16 cellular contexts compared by ENCODE assay signal in the genomic region with DNA sequence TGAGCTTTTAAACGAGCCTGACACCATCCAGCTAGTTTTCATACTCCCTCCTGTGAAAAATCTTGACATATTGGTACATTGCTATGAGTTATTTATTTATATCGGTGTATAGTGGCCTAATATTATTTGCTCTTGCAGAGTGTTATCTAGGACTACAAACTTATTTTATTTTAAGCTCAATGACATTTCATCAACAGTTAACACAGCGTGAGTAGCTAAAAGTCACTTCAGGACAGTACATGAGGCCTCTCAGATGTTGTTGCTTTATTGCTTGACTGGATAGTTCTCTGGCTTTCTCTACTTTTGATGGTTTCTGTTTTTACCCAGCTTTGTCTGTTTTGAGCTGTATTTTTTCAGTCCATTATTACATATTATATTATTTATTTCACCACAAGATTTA.
DNase-seq lines count a peak whose midpoint lies in the region; ATAC-seq and TF ChIP-seq lines count a peak whose summit lies in the region.
"Had no signal": no experiment of that assay in that cellular context is flagged by ENCODE, and none has a peak within 500 bp of the region (broad histone marks: within the 10 kb centered on the region; RNA-seq: fewer than 3 reads in every experiment).

No MANE protein-coding gene starts in this region.

- WGBS in heart left ventricle, 4 donors, result 43 to 56% (median 46%) methylated on average over 3 of the region's 3 CpGs

- peak; percentile 55 to 71 (median 59) for ATAC-seq in heart left ventricle
- ATAC-seq in GM21825 (IDR thresholded peaks at IDR 0.05; ENCODE audit: unreplicated experiment), result no peak

- no peaks in the 10 kb centered on the region for H3K27me3 Mint-ChIP-seq in activated CD4-positive, alpha-beta memory T cell treated with anti-CD3 and anti-CD28 coated beads for 36 hours
- H3K27me3 Mint-ChIP-seq in activated CD4-positive, alpha-beta memory T cell treated with anti-CD3 and anti-CD28 coated beads, Interleukin-2, amount 10 ng/mL, durations not matched to agents 7 days and 5 days, result no peaks in the 10 kb centered on the region
- H3K27me3 Mint-ChIP-seq in activated T-helper 1 cell treated with anti-CD3 and anti-CD28 coated beads, Interleukin-12 subunit alpha, Interleukin-12 subunit beta, Interleukin-2, Interleukin-4 antibody, amounts not matched to agents 30 ng/mL and 10 ng/mL and 1 ng/mL, durations not matched to agents 14 hours and 24 hours and 36 hours (ENCODE audit: insufficient read depth), result no peaks in the 10 kb centered on the region
- peaks cover 2% of the 10 kb centered on the region for H3K27me3 Mint-ChIP-seq in neural progenitor cell (ENCODE audit: insufficient read depth, low read depth)

- H3K4me2 ChIP-seq in neural progenitor cell, result no peak overlapping the region

- H3K4me3 ChIP-seq in heart left ventricle (no peak overlapping the region), neural progenitor cell (no peak overlapping the region)
- H3K4me3 ChIP-seq: MG63, PC-9 had no signal

- POLR2A ChIA-PET in activated CD4-positive, alpha-beta memory T cell treated with anti-CD3 and anti-CD28 coated beads for 36 hours (lab: Charles Lee), result interaction anchor here (1.2 to 1.9 kb wide), 2 partner anchors 9 to 173 kb away, joined by 5 to 12 read pairs; a partner anchor contains a TSS
- POLR2A ChIA-PET in activated CD4-positive, alpha-beta memory T cell treated with anti-CD3 and anti-CD28 coated beads, Interleukin-2, amount 10 ng/mL, durations not matched to agents 7 days and 5 days (lab: Charles Lee), result interaction anchor here (0.9 to 8.6 kb wide), 5 partner anchors 9 to 196 kb away, joined by 3 to 110 read pairs (median 13); a partner anchor contains a TSS

- peaks cover under 1% of the 10 kb centered on the region for H3K36me3 Mint-ChIP-seq in activated CD4-positive, alpha-beta memory T cell treated with anti-CD3 and anti-CD28 coated beads for 36 hours
- no peaks in the 10 kb centered on the region for H3K36me3 Mint-ChIP-seq in activated CD4-positive, alpha-beta memory T cell treated with anti-CD3 and anti-CD28 coated beads, Interleukin-2, amount 10 ng/mL, durations not matched to agents 7 days and 5 days (ENCODE audit: low read depth)
- H3K36me3 Mint-ChIP-seq in activated T-helper 1 cell treated with anti-CD3 and anti-CD28 coated beads, Interleukin-12 subunit alpha, Interleukin-12 subunit beta, Interleukin-2, Interleukin-4 antibody, amounts not matched to agents 30 ng/mL and 10 ng/mL and 1 ng/mL, durations not matched to agents 14 hours and 24 hours and 36 hours (ENCODE audit: low read depth), result no peaks in the 10 kb centered on the region
- no peaks in the 10 kb centered on the region for H3K36me3 Mint-ChIP-seq in neural progenitor cell
- H3K36me3 Mint-ChIP-seq: CD14-positive monocyte had no signal

- CTCF ChIA-PET in activated CD4-positive, alpha-beta memory T cell treated with anti-CD3 and anti-CD28 coated beads for 36 hours (lab: Charles Lee), result interaction anchor here (1.1 to 2.3 kb wide), 4 partner anchors 116 to 292 kb away, joined by 3 to 8 read pairs (median 6); no protein-coding TSS in a partner anchor
- CTCF ChIA-PET in activated CD4-positive, alpha-beta memory T cell treated with anti-CD3 and anti-CD28 coated beads, Interleukin-2, amount 10 ng/mL, durations not matched to agents 7 days and 5 days (lab: Charles Lee), result interaction anchor here (1.0 to 1.6 kb wide), 3 partner anchors 9 to 195 kb away, joined by 3 to 4 read pairs (median 3); no protein-coding TSS in a partner anchor

- H3K4me1 ChIP-seq in heart left ventricle (peaks cover 2 to 58% (median 37%) of the 10 kb centered on the region in 12 donors), neural progenitor cell (peaks cover 26% of the 10 kb centered on the region)

- no peaks in the 10 kb centered on the region for H3K9me3 Mint-ChIP-seq in activated CD4-positive, alpha-beta memory T cell treated with anti-CD3 and anti-CD28 coated beads for 36 hours
- no peaks in the 10 kb centered on the region for H3K9me3 Mint-ChIP-seq in activated CD4-positive, alpha-beta memory T cell treated with anti-CD3 and anti-CD28 coated beads, Interleukin-2, amount 10 ng/mL, durations not matched to agents 7 days and 5 days
- H3K9me3 Mint-ChIP-seq in activated T-helper 1 cell treated with anti-CD3 and anti-CD28 coated beads, Interleukin-12 subunit alpha, Interleukin-12 subunit beta, Interleukin-2, Interleukin-4 antibody, amounts not matched to agents 30 ng/mL and 10 ng/mL and 1 ng/mL, durations not matched to agents 14 hours and 24 hours and 36 hours, result no peaks in the 10 kb centered on the region
- peaks cover 1% of the 10 kb centered on the region for H3K9me3 Mint-ChIP-seq in neural progenitor cell
- H3K9me3 Mint-ChIP-seq: CD14-positive monocyte had no signal

- DNase-seq in activated CD4-positive, alpha-beta memory T cell treated with anti-CD3 and anti-CD28 coated beads for 36 hours, result no peak
- DNase-seq in activated CD4-positive, alpha-beta memory T cell treated with anti-CD3 and anti-CD28 coated beads, Interleukin-2, amount 10 ng/mL, durations not matched to agents 7 days and 5 days, result no peak
- DNase-seq in activated T-helper 1 cell treated with anti-CD3 and anti-CD28 coated beads, Interleukin-12 subunit alpha, Interleukin-12 subunit beta, Interleukin-2, Interleukin-4 antibody, amounts not matched to agents 30 ng/mL and 10 ng/mL and 1 ng/mL, durations not matched to agents 14 hours and 24 hours and 36 hours (ENCODE audit: low spot score), result no peak
- DNase-seq in heart left ventricle, result no peak
- no peak for DNase-seq in neural progenitor cell (ENCODE audit: low spot score)
- DNase-seq in activated naive CD4-positive, alpha-beta T cell treated with Interleukin-2 at 50 U/mL for 16 hours, result no peak
- no peak for DNase-seq in SKM-1 treated with dmso at 0.1 percent for 144 hours (lab: John Stamatoyannopoulos, UW; ENCODE audit: unreplicated experiment)
- DNase-seq: COR-L47, DMS153, EL, NCI-H1105, NCI-H187, PC-9 had no signal

- no peaks in the 10 kb centered on the region for H3K79me2 ChIP-seq in neural progenitor cell (ENCODE audit: low read depth)

- H2AFZ ChIP-seq in neural progenitor cell (replicated peaks), result no peak overlapping the region
- H2AFZ ChIP-seq: PC-9 had no signal

- H3K27ac Mint-ChIP-seq in activated CD4-positive, alpha-beta memory T cell treated with anti-CD3 and anti-CD28 coated beads for 36 hours, result peak overlapping the region; percentile 96
- H3K27ac Mint-ChIP-seq in activated CD4-positive, alpha-beta memory T cell treated with anti-CD3 and anti-CD28 coated beads, Interleukin-2, amount 10 ng/mL, durations not matched to agents 7 days and 5 days, result no peak overlapping the region
- H3K27ac Mint-ChIP-seq in activated T-helper 1 cell treated with anti-CD3 and anti-CD28 coated beads, Interleukin-12 subunit alpha, Interleukin-12 subunit beta, Interleukin-2, Interleukin-4 antibody, amounts not matched to agents 30 ng/mL and 10 ng/mL and 1 ng/mL, durations not matched to agents 14 hours and 24 hours and 36 hours, result peak overlapping the region; percentile 84
- H3K27ac Mint-ChIP-seq in neural progenitor cell, result peak overlapping the region; percentile 14
- H3K27ac Mint-ChIP-seq: CD14-positive monocyte had no signal

- H3K9ac ChIP-seq in neural progenitor cell, result no peak overlapping the region

- TF ChIP-seq CTCF in heart left ventricle (IDR thresholded peaks at IDR 0.05) (no peak), neural progenitor cell (IDR thresholded peaks at IDR 0.05) (no peak)

- H3K27ac ChIP-seq in heart left ventricle (peak overlapping the region; percentile 29 to 96 (median 82)), neural progenitor cell (no peak overlapping the region)

- H3K4me1 Mint-ChIP-seq in activated CD4-positive, alpha-beta memory T cell treated with anti-CD3 and anti-CD28 coated beads for 36 hours (ENCODE audit: low read depth), result peaks cover 47% of the 10 kb centered on the region
- peaks cover 44% of the 10 kb centered on the region for H3K4me1 Mint-ChIP-seq in activated CD4-positive, alpha-beta memory T cell treated with anti-CD3 and anti-CD28 coated beads, Interleukin-2, amount 10 ng/mL, durations not matched to agents 7 days and 5 days
- peaks cover 49% of the 10 kb centered on the region for H3K4me1 Mint-ChIP-seq in activated T-helper 1 cell treated with anti-CD3 and anti-CD28 coated beads, Interleukin-12 subunit alpha, Interleukin-12 subunit beta, Interleukin-2, Interleukin-4 antibody, amounts not matched to agents 30 ng/mL and 10 ng/mL and 1 ng/mL, durations not matched to agents 14 hours and 24 hours and 36 hours (ENCODE audit: low read depth)
- H3K4me1 Mint-ChIP-seq in neural progenitor cell, result peaks cover 57% of the 10 kb centered on the region

- H3K36me3 ChIP-seq in heart left ventricle, result no peaks in the 10 kb centered on the region
- no peaks in the 10 kb centered on the region for H3K36me3 ChIP-seq in neural progenitor cell
- H3K36me3 ChIP-seq: MG63 had no signal

- H4K20me1 ChIP-seq in neural progenitor cell (ENCODE audit: low read depth), result no peaks in the 10 kb centered on the region

- H3K9me3 ChIP-seq in heart left ventricle (no peaks in the 10 kb centered on the region), neural progenitor cell (ENCODE audit: low read depth) (no peaks in the 10 kb centered on the region)
- H3K9me3 ChIP-seq: MG63 had no signal

- intact Hi-C loops in activated CD4-positive, alpha-beta memory T cell treated with anti-CD3 and anti-CD28 coated beads for 36 hours (cut with micrococcal nuclease), result loop anchor here (10.0 kb wide), 3 partner anchors 286 to 544 kb away; a partner anchor contains a TSS
- intact Hi-C loops in activated T-helper 1 cell treated with anti-CD3 and anti-CD28 coated beads, Interleukin-12 subunit alpha, Interleukin-12 subunit beta, Interleukin-2, Interleukin-4 antibody, amounts not matched to agents 30 ng/mL and 10 ng/mL and 1 ng/mL, durations not matched to agents 14 hours and 24 hours and 36 hours (cut with micrococcal nuclease), result loop anchor here (10.0 kb wide), 1 partner anchor 286 kb away; a partner anchor contains a TSS
- intact Hi-C loops in heart left ventricle (cut with DNase I), result loop anchor here in 7 of 10 donors (5.0 to 10.0 kb wide), 7 partner anchors 136 to 534 kb away; a partner anchor contains a TSS

- no peaks in the 10 kb centered on the region for H3K27me3 ChIP-seq in heart left ventricle
- H3K27me3 ChIP-seq in neural progenitor cell, result peaks cover 13% of the 10 kb centered on the region
- H3K27me3 ChIP-seq: MG63 had no signal

- TF ChIP-seq POLR2A in heart left ventricle (IDR thresholded peaks at IDR 0.05), result no peak

- H3K4me3 Mint-ChIP-seq in activated CD4-positive, alpha-beta memory T cell treated with anti-CD3 and anti-CD28 coated beads for 36 hours, result no peak overlapping the region
- H3K4me3 Mint-ChIP-seq in activated CD4-positive, alpha-beta memory T cell treated with anti-CD3 and anti-CD28 coated beads, Interleukin-2, amount 10 ng/mL, durations not matched to agents 7 days and 5 days, result no peak overlapping the region
- H3K4me3 Mint-ChIP-seq in activated T-helper 1 cell treated with anti-CD3 and anti-CD28 coated beads, Interleukin-12 subunit alpha, Interleukin-12 subunit beta, Interleukin-2, Interleukin-4 antibody, amounts not matched to agents 30 ng/mL and 10 ng/mL and 1 ng/mL, durations not matched to agents 14 hours and 24 hours and 36 hours, result no peak overlapping the region
- no peak overlapping the region for H3K4me3 Mint-ChIP-seq in neural progenitor cell
- H3K4me3 Mint-ChIP-seq: CD14-positive monocyte had no signal

- H3F3A ChIP-seq in neural progenitor cell (ENCODE audit: low read depth), result peaks cover 7% of the 10 kb centered on the region
